In the genomic region with DNA sequence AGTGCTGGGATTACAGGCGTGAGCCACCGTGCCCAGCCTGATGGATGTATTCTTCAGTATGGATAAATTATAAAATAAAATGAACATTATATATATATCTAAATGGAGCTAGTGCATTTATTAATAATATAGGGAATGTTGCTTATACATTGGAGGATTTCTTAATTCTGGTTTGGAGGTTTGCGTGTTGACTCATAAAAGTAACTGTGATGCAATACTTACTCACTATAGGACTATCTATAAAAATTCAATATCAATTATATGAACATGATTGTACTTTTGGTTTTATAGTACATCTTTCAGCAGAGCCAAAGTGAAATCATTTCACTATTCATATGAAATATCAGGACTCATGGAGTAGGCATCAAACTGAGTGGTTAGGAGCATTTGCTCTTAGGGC, we compare ENCODE assay signal across 22 cellular contexts. TPM values are rescaled to one million over a fixed set of nuclear protein-coding genes. Genes with fewer than 3 reads are reported as not detected.
DNase-seq lines count a peak whose midpoint lies in the region; TF ChIP-seq lines count a peak whose summit lies in the region.
"Had no signal": no experiment of that assay in that cellular context is flagged by ENCODE, and none has a peak within 500 bp of the region (broad histone marks: within the 10 kb centered on the region; RNA-seq: fewer than 3 reads in every experiment).

No MANE protein-coding gene starts in this region.

- no peaks in the 10 kb centered on the region for H3K79me1 ChIP-seq in mesenchymal stem cell (replicated peaks; ENCODE audit: low read length, poor library complexity, severe bottlenecking)

- H3K4ac ChIP-seq in mesenchymal stem cell (ENCODE audit: low read depth in 1 of 2, low read length in 2 of 2) = no peak overlapping the region

- BruUV-seq in MCF 10A (replicated peaks; lab: Mats Ljungman, UMichigan) = no TSS peak

- TF ChIP-seq POLR2A in breast epithelium (IDR thresholded peaks at IDR 0.05) = no peak

- no peak overlapping the region for H2AK5ac ChIP-seq in mesenchymal stem cell (ENCODE audit: low read length, severe bottlenecking)

- H3K9ac ChIP-seq in mesenchymal stem cell (ENCODE audit: low read length) = no peak overlapping the region

- no peak overlapping the region for H3K14ac ChIP-seq in mesenchymal stem cell (ENCODE audit: low read length in 2 of 2)

- no peak overlapping the region for H2BK12ac ChIP-seq in mesenchymal stem cell (ENCODE audit: low read length in 2 of 2)

- H3K27me3 Mint-ChIP-seq in MCF 10A (ENCODE audit: insufficient read depth, unreplicated experiment) = no peaks in the 10 kb centered on the region

- no peak overlapping the region for H3K18ac ChIP-seq in mesenchymal stem cell (ENCODE audit: low read depth in 1 of 2, low read length in 2 of 2)

- no peak overlapping the region for H2AFZ ChIP-seq in mesenchymal stem cell (ENCODE audit: low read depth, low read length)

- no peak overlapping the region for H4K91ac ChIP-seq in mesenchymal stem cell (ENCODE audit: low read length)

- no peaks in the 10 kb centered on the region for H3K9me3 Mint-ChIP-seq in MCF 10A (ENCODE audit: unreplicated experiment)
- H3K9me3 Mint-ChIP-seq: CD8-positive, alpha-beta memory T cell had no signal

- no peak overlapping the region for H3K4me3 ChIP-seq in breast epithelium
- no peak overlapping the region for H3K4me3 ChIP-seq in epithelial cell of esophagus (ENCODE audit: low read length)
- no peak overlapping the region for H3K4me3 ChIP-seq in mesenchymal stem cell (ENCODE audit: insufficient read depth in 1 of 2, low read depth in 1 of 2, low read length in 2 of 2)
- H3K4me3 ChIP-seq in right atrium auricular region = no peak overlapping the region
- H3K4me3 ChIP-seq: Peyer's patch, SJCRH30 had no signal

- no peaks in the 10 kb centered on the region for H3K4me1 ChIP-seq in breast epithelium
- H3K4me1 ChIP-seq in mesenchymal stem cell (ENCODE audit: control insufficient read depth, insufficient read depth, low read depth, low read length) = peaks cover 3% of the 10 kb centered on the region
- no peaks in the 10 kb centered on the region for H3K4me1 ChIP-seq in right atrium auricular region
- H3K4me1 ChIP-seq: BE2C, Peyer's patch, SJCRH30 had no signal

- H3K9me3 ChIP-seq in breast epithelium = no peaks in the 10 kb centered on the region
- no peaks in the 10 kb centered on the region for H3K9me3 ChIP-seq in mesenchymal stem cell (ENCODE audit: control insufficient read depth, low read length)
- no peaks in the 10 kb centered on the region for H3K9me3 ChIP-seq in right atrium auricular region
- H3K9me3 ChIP-seq: BE2C, Peyer's patch, SJCRH30 had no signal

- H2BK15ac ChIP-seq in mesenchymal stem cell (ENCODE audit: low read depth, poor library complexity, severe bottlenecking) = peak overlapping the region; percentile 44

- intact Hi-C loops in MCF 10A (cut with micrococcal nuclease) = no loop called here
- intact Hi-C loops in breast epithelium (cut with DNase I; ENCODE audit: low total_unique reads) = no loop called here

- H3K4me2 ChIP-seq in mesenchymal stem cell (ENCODE audit: low read length, poor library complexity, severe bottlenecking) = no peak overlapping the region

- WGBS in mesenchymal stem cell = no CpG with 5 or more reads among the region's 3 CpGs

- no peak overlapping the region for H3K23ac ChIP-seq in mesenchymal stem cell (ENCODE audit: low read length in 2 of 2)

- DNase-seq in MCF 10A (ENCODE audit: unreplicated experiment) = peak; percentile 40
- DNase-seq in breast epithelium (ENCODE audit: low spot score in 2 of 2) = no peak
- DNase-seq in RWPE1 (ENCODE audit: low spot score) = peak; percentile 46
- peak; percentile 70 for DNase-seq in epithelial cell of esophagus (ENCODE audit: low read depth)
- DNase-seq in mesenchymal stem cell = no peak
- no peak for DNase-seq in NCI-H526 treated with DMSO at 0.1 percent for 48 hours (lab: John Stamatoyannopoulos, UW)
- no peak for DNase-seq in activated gamma-delta T cell treated with Interleukin-2 at 50 U/mL for 16 hours
- no peak for DNase-seq in right atrium auricular region (ENCODE audit: low spot score)
- DNase-seq: 8988T; ACHN; BE2C; CD8-positive, alpha-beta memory T cell; DMS 273 treated with DMSO at 0.1 percent for 48 hours; DMS79; EL; GF-D8; Karpas-422; NCI-H2029 treated with DMSO at 0.1 percent for 48 hours; NCI-H69; Peyer's patch; SJCRH30 had no signal

- CTCF ChIA-PET in MCF 10A (lab: Yijun Ruan, JAX) (interaction anchor here (0.5 to 0.8 kb wide), 2 partner anchors 63 to 374 kb away, joined by 3 to 4 read pairs; no protein-coding TSS in a partner anchor), RWPE1 (lab: Yijun Ruan, JAX) (no interaction called here)

- no peak overlapping the region for H4K8ac ChIP-seq in mesenchymal stem cell (ENCODE audit: low read length)

- H2BK5ac ChIP-seq in mesenchymal stem cell (ENCODE audit: low read depth, low read length, poor library complexity, severe bottlenecking) = no peak overlapping the region

- H3K4me1 Mint-ChIP-seq in MCF 10A (ENCODE audit: insufficient read depth, unreplicated experiment) = peaks cover 21% of the 10 kb centered on the region

- H3K36me3 Mint-ChIP-seq in MCF 10A (ENCODE audit: insufficient read depth, unreplicated experiment) = peaks cover 22% of the 10 kb centered on the region
- H3K36me3 Mint-ChIP-seq: CD14-positive monocyte had no signal

- H3K27ac Mint-ChIP-seq in MCF 10A (ENCODE audit: low read depth, unreplicated experiment) = no peak overlapping the region
- H3K27ac Mint-ChIP-seq: CD8-positive, alpha-beta memory T cell had no signal

- no peaks in the 10 kb centered on the region for H3K27me3 ChIP-seq in breast epithelium
- no peaks in the 10 kb centered on the region for H3K27me3 ChIP-seq in mesenchymal stem cell (ENCODE audit: control insufficient read depth in 1 of 2, insufficient read depth in 1 of 2, low read length in 2 of 2)
- H3K27me3 ChIP-seq in right atrium auricular region = no peaks in the 10 kb centered on the region
- H3K27me3 ChIP-seq: Peyer's patch had no signal

- H3K27ac ChIP-seq in breast epithelium (no peak overlapping the region), RWPE1 (peak overlapping the region; percentile 79), mesenchymal stem cell (ENCODE audit: low read length, poor library complexity, severe bottlenecking) (no peak overlapping the region), right atrium auricular region (no peak overlapping the region)
- H3K27ac ChIP-seq: Peyer's patch, SJCRH30 had no signal

- H2BK120ac ChIP-seq in mesenchymal stem cell (ENCODE audit: low read depth, low read length) = no peak overlapping the region

- POLR2A ChIA-PET in MCF 10A (lab: Yijun Ruan, JAX) = interaction anchor here (0.5 to 6.9 kb wide), 8 partner anchors 10 to 90 kb away, joined by 3 to 217 read pairs (median 10); no protein-coding TSS in a partner anchor
- POLR2A ChIA-PET in RWPE1 (lab: Yijun Ruan, JAX; ENCODE audit: low non-redundant PET) = no interaction called here

- TF ChIP-seq CTCF in MCF 10A (IDR thresholded peaks at IDR 0.05; ENCODE audit: unreplicated experiment) = no peak
- TF ChIP-seq CTCF in breast epithelium (IDR thresholded peaks at IDR 0.05) = no peak
- no peak for TF ChIP-seq CTCF in RWPE1 (conservative IDR thresholded peaks at IDR 0.05; ENCODE audit: low read depth)
- no peak for TF ChIP-seq CTCF in epithelial cell of esophagus (IDR thresholded peaks at IDR 0.05; ENCODE audit: insufficient read depth, low read depth, low read length, missing control alignments)
- no peak for TF ChIP-seq CTCF in right atrium auricular region (IDR thresholded peaks at IDR 0.05)

- no peaks in the 10 kb centered on the region for H3K36me3 ChIP-seq in breast epithelium
- no peaks in the 10 kb centered on the region for H3K36me3 ChIP-seq in mesenchymal stem cell (ENCODE audit: control insufficient read depth in 1 of 2, insufficient read depth in 2 of 2, low read depth in 1 of 2, low read length in 2 of 2)
- no peaks in the 10 kb centered on the region for H3K36me3 ChIP-seq in right atrium auricular region
- H3K36me3 ChIP-seq: BE2C, Peyer's patch, SJCRH30 had no signal

- no peak overlapping the region for H3K4me3 Mint-ChIP-seq in MCF 10A (ENCODE audit: unreplicated experiment)
- H3K4me3 Mint-ChIP-seq: CD14-positive monocyte; CD8-positive, alpha-beta memory T cell had no signal

RNA-seq across cellular contexts. Expression of a gene that starts 3.2 kb away (rescaled TPM):
- total RNA-seq in MCF 10A (2022) = 1,402 and 1,878 TPM in 2 replicates
- total RNA-seq in breast epithelium = 10 to 100 TPM in 2 of 3 donors, 1 to 10 TPM in 1; 3.4 to 89.1 (median 46.2) TPM
- polyA plus RNA-seq in mesenchymal stem cell (2013, experiment 1 of 2) = 9.6 TPM
- 10.5 TPM for polyA plus RNA-seq in mesenchymal stem cell (2013, experiment 2 of 2)
- total RNA-seq in right atrium auricular region = 10 to 100 TPM; 26.6 to 31.3 TPM
- total RNA-seq: SJCRH30 had no signal

Comparison
In these comparisons a context has a peak if more than half of its experiments do, and no peak if none do; other contexts are left out.
1. DNase-seq: peak in MCF 10A (single experiment), RWPE1 (single experiment) and epithelial cell of esophagus (single experiment); none in breast epithelium (0 of 2), mesenchymal stem cell (single experiment), NCI-H526 treated with DMSO at 0.1 percent for 48 hours (single experiment), activated gamma-delta T cell treated with Interleukin-2 at 50 U/mL for 16 hours (single experiment) and right atrium auricular region (single experiment).
2. RNA of a gene that starts 3.2 kb away (total RNA-seq): 1,402 to 1,878 TPM in MCF 10A; 3.4 to 89.1 TPM in breast epithelium and 26.6 to 31.3 TPM in right atrium auricular region; every median in the first group is over 10 times any median in the second.